Comparison of ENCODE assay signal across 28 cellular contexts in genomic region chr21:17048974-17049373, GRCh38.
"Had no signal": no experiment of that assay in that cellular context is flagged by ENCODE, and none has a peak within 500 bp of the region (broad histone marks: within the 10 kb centered on the region; RNA-seq: fewer than 3 reads in every experiment).

No MANE protein-coding gene starts in this region.

- H3K9ac ChIP-seq: parathyroid adenoma had no signal

- H3K4me3 Mint-ChIP-seq: naive thymus-derived CD8-positive, alpha-beta T cell; natural killer cell treated with Interleukin-12 subunit alpha and Interleukin-12 subunit beta and Interleukin-15 and Interleukin-18, amount 100 ng/mL, for 72 hours; nephron progenitor cell; neural crest cell; stimulated activated effector memory CD8-positive, alpha-beta T cell treated with anti-CD3 and anti-CD28 coated beads, Interleukin-12 subunit alpha, Interleukin-12 subunit beta, amount 100 ng/mL, for 72 hours; stimulated activated naive B cell treated with anti-CD40 and anti-IgM and Interleukin-4, amounts not matched to agents 10 μg/mL and 1 μg/mL and 100 μg/mL, for 72 hours; stimulated activated naive CD8-positive, alpha-beta T cell treated with anti-CD3 and anti-CD28 coated beads, Interleukin-15, Interleukin-2, amounts not matched to agents 100 ng/mL and 50 ng/mL, for 24 hours; type B pancreatic cell had no signal

- H3K79me2 ChIP-seq: parathyroid adenoma had no signal

- H3K27me3 ChIP-seq: ovary, right lobe of liver, stomach, thyroid gland, tibial nerve, upper lobe of right lung, uterus had no signal

- DNase-seq: naive B cell; naive thymus-derived CD8-positive, alpha-beta T cell; nephron progenitor cell; occipital lobe; ovary; right lobe of liver; sigmoid colon; small intestine; stimulated activated CD4-positive, alpha-beta T cell treated with anti-CD3 and anti-CD28 coated beads, Interleukin-15, amount 100 ng/mL, for 24 hours; stimulated activated CD4-positive, alpha-beta T cell treated with anti-CD3 and anti-CD28 coated beads, Interleukin-2, amount 100 ng/mL, for 24 hours; stimulated activated CD4-positive, alpha-beta T cell treated with anti-CD3 and anti-CD28 coated beads, Interleukin-2, amount 100 ng/mL, for 48 hours; stimulated activated CD4-positive, alpha-beta T cell treated with anti-CD3 and anti-CD28 coated beads, Interleukin-4, amount 100 ng/mL, for 24 hours; stimulated activated naive B cell treated with anti-CD40 and anti-IgM and Interleukin-4, amounts not matched to agents 10 μg/mL and 1 μg/mL and 100 μg/mL, for 72 hours; stimulated activated naive CD4-positive, alpha-beta T cell treated with Interleukin-2 at 50 U/mL for 16 hours; stomach; thyroid gland; upper lobe of right lung; uterus had no signal

- H3K4me1 ChIP-seq: parathyroid adenoma, prostate gland, right lobe of liver, sigmoid colon, stomach, upper lobe of right lung, uterus had no signal

- H3K27me3 Mint-ChIP-seq: naive B cell; naive thymus-derived CD8-positive, alpha-beta T cell; natural killer cell treated with Interleukin-12 subunit alpha and Interleukin-12 subunit beta and Interleukin-15 and Interleukin-18, amount 100 ng/mL, for 72 hours; stimulated activated naive B cell treated with anti-CD40 and anti-IgM and Interleukin-4, amounts not matched to agents 10 μg/mL and 1 μg/mL and 100 μg/mL, for 72 hours; stimulated activated naive CD8-positive, alpha-beta T cell treated with anti-CD3 and anti-CD28 coated beads, Interleukin-15, Interleukin-2, amounts not matched to agents 100 ng/mL and 50 ng/mL, for 24 hours; type B pancreatic cell had no signal

- ATAC-seq: naive thymus-derived CD8-positive, alpha-beta T cell; natural killer cell treated with Interleukin-12 subunit alpha and Interleukin-12 subunit beta and Interleukin-15 and Interleukin-18, amount 100 ng/mL, for 72 hours; right cardiac atrium; right lobe of liver; stimulated activated effector memory CD8-positive, alpha-beta T cell treated with anti-CD3 and anti-CD28 coated beads, Interleukin-12 subunit alpha, Interleukin-12 subunit beta, amount 100 ng/mL, for 72 hours; stimulated activated naive B cell treated with anti-CD40 and anti-IgM and Interleukin-4, amounts not matched to agents 10 μg/mL and 1 μg/mL and 100 μg/mL, for 72 hours; upper lobe of right lung had no signal

- H3K9me3 ChIP-seq: ovary, prostate gland, right lobe of liver, sigmoid colon, stomach, thoracic aorta, thyroid gland, upper lobe of right lung, uterus had no signal

- H3K27ac ChIP-seq: ovary, parathyroid adenoma, prostate gland, right lobe of liver, sigmoid colon, stomach, thoracic aorta, thyroid gland, upper lobe of right lung had no signal

- H3K36me3 ChIP-seq: ovary, prostate gland, right lobe of liver, sigmoid colon, stomach, thoracic aorta, thyroid gland, tibial nerve, upper lobe of right lung, uterus had no signal

- H3K4me3 ChIP-seq: ovary, prostate gland, right lobe of liver, sigmoid colon, stomach, thoracic aorta, thyroid gland, tibial nerve, upper lobe of right lung, uterus had no signal

- H2AFZ ChIP-seq: parathyroid adenoma had no signal

- H3K4me1 Mint-ChIP-seq: naive B cell; naive thymus-derived CD8-positive, alpha-beta T cell; nephron progenitor cell; stimulated activated effector memory CD8-positive, alpha-beta T cell treated with anti-CD3 and anti-CD28 coated beads, Interleukin-12 subunit alpha, Interleukin-12 subunit beta, amount 100 ng/mL, for 72 hours; stimulated activated naive B cell treated with anti-CD40 and anti-IgM and Interleukin-4, amounts not matched to agents 10 μg/mL and 1 μg/mL and 100 μg/mL, for 72 hours had no signal

- H3K27ac Mint-ChIP-seq: naive B cell; naive thymus-derived CD8-positive, alpha-beta T cell; natural killer cell treated with Interleukin-12 subunit alpha and Interleukin-12 subunit beta and Interleukin-15 and Interleukin-18, amount 100 ng/mL, for 72 hours; nephron progenitor cell; stimulated activated effector memory CD8-positive, alpha-beta T cell treated with anti-CD3 and anti-CD28 coated beads, Interleukin-12 subunit alpha, Interleukin-12 subunit beta, amount 100 ng/mL, for 72 hours; stimulated activated naive B cell treated with anti-CD40 and anti-IgM and Interleukin-4, amounts not matched to agents 10 μg/mL and 1 μg/mL and 100 μg/mL, for 72 hours; stimulated activated naive CD8-positive, alpha-beta T cell treated with anti-CD3 and anti-CD28 coated beads, Interleukin-15, Interleukin-2, amounts not matched to agents 100 ng/mL and 50 ng/mL, for 24 hours; type B pancreatic cell had no signal

- H3K36me3 Mint-ChIP-seq: naive B cell; naive thymus-derived CD8-positive, alpha-beta T cell; stimulated activated effector memory CD8-positive, alpha-beta T cell treated with anti-CD3 and anti-CD28 coated beads, Interleukin-12 subunit alpha, Interleukin-12 subunit beta, amount 100 ng/mL, for 72 hours; stimulated activated naive B cell treated with anti-CD40 and anti-IgM and Interleukin-4, amounts not matched to agents 10 μg/mL and 1 μg/mL and 100 μg/mL, for 72 hours had no signal
